8 cellular contexts compared by ENCODE assay signal in the genomic region with DNA sequence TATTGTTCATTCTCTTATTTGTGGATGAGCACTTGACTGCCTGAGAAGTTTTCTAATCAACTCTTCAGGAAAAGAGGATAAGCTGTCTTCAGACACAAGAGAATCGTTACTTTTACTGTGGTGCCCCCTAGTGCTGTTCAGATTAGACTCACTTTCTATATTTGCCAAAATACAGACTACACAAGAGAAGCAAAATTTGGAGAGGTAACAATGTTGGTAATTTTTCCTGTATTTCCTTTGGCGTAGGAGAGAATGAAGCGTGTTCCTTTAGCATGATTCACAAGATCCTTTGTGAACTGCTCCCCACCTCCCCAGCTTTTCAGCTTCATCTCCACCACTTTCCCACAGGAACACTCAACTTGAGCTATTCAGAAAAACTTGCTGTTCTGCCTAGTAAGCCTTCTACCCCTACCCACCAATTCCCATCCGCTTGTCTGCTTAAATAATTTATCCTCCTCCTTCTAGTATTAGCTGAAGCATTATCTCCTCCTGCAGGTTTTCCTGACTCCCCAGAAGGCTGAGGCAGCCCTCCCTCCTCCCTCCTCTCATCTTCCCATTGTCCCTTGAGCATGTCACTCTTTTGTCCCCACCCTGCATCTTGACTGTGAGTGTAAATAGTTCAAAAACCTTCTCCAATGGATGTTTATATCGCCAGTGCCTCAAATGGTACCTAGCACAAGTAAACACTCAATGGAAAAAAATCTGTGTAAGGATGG. TPM values are rescaled to one million over a fixed set of nuclear protein-coding genes. Genes with fewer than 3 reads are reported as not detected.
DNase-seq lines count a peak whose midpoint lies in the region; ATAC-seq and TF ChIP-seq lines count a peak whose summit lies in the region.

No MANE protein-coding gene starts in this region.

- no peak overlapping the region for H3K23ac ChIP-seq in H9 (ENCODE audit: insufficient read length, low read depth, low read length)

- no peak overlapping the region for H4K91ac ChIP-seq in H9 (ENCODE audit: insufficient read length, low read depth, low read length)

- H3K56ac ChIP-seq in H9 (ENCODE audit: insufficient read length, low read depth, low read length), result no peak overlapping the region

- H3K27ac ChIP-seq in CD8-positive, alpha-beta T cell (ENCODE audit: low read depth, low read length), result no peak overlapping the region
- H3K27ac ChIP-seq in H9 (ENCODE audit: insufficient read length, low read depth, low read length), result no peak overlapping the region
- H3K27ac ChIP-seq in naive thymus-derived CD4-positive, alpha-beta T cell (ENCODE audit: low read depth, low read length), result no peak overlapping the region

- no peak overlapping the region for H3K14ac ChIP-seq in H9 (ENCODE audit: insufficient read depth, low read length)

- no peak for DNase-seq in CD8-positive, alpha-beta T cell
- DNase-seq in H9 (peak; percentile 34), RPMI8226 (peak; percentile 51), epithelial cell of esophagus (ENCODE audit: low read depth) (peak; percentile 75), COR-L47 (lab: John Stamatoyannopoulos, UW) (no peak)
- DNase-seq in naive thymus-derived CD4-positive, alpha-beta T cell, result peak in 1 of 9 donors; percentile 8

- H2AFZ ChIP-seq in H9 (ENCODE audit: low read length), result no peak overlapping the region

- no peak for ATAC-seq in CD8-positive, alpha-beta T cell
- ATAC-seq in naive thymus-derived CD4-positive, alpha-beta T cell, result no peak
- ATAC-seq in HG03520 (IDR thresholded peaks at IDR 0.05; ENCODE audit: unreplicated experiment), result no peak
- ATAC-seq in GM18867 (IDR thresholded peaks at IDR 0.05; ENCODE audit: unreplicated experiment), result no peak

- H3K4me1 Mint-ChIP-seq in CD8-positive, alpha-beta T cell (ENCODE audit: low read depth), result peaks cover 44% of the 10 kb centered on the region
- peaks cover 9 to 11% of the 10 kb centered on the region in 2 experiments for H3K4me1 Mint-ChIP-seq in H9
- peaks cover 28 to 52% (median 46%) of the 10 kb centered on the region in 7 donors for H3K4me1 Mint-ChIP-seq in naive thymus-derived CD4-positive, alpha-beta T cell

- H3K27me3 Mint-ChIP-seq in CD8-positive, alpha-beta T cell (ENCODE audit: low read depth), result no peaks in the 10 kb centered on the region
- H3K27me3 Mint-ChIP-seq in H9 (ENCODE audit: low read depth), result peaks cover 21% of the 10 kb centered on the region
- peaks cover 0 to 31% (median 0%) of the 10 kb centered on the region in 5 donors for H3K27me3 Mint-ChIP-seq in naive thymus-derived CD4-positive, alpha-beta T cell

- no peak overlapping the region for H3T11ph ChIP-seq in H9 (ENCODE audit: low read length)

- peak; percentile 39 for TF ChIP-seq CTCF in CD8-positive, alpha-beta T cell (IDR thresholded peaks at IDR 0.05)
- TF ChIP-seq CTCF in H9 (conservative IDR thresholded peaks at IDR 0.05) (peak; percentile 75), epithelial cell of esophagus (IDR thresholded peaks at IDR 0.05; ENCODE audit: insufficient read depth, low read depth, low read length, missing control alignments) (peak; percentile 65)

- 0 out of 2 replicates have a peak, but pooled peaks cover 2% of the 10 kb centered on the region for H3K79me2 ChIP-seq in H9 (ENCODE audit: insufficient read depth, low read length)

- WGBS in H9 (ENCODE audit: extremely low coverage, insufficient read length, low lambda C conversion rate), result no CpG with 5 or more reads among the region's 5 CpGs

- no peak overlapping the region for H3K4ac ChIP-seq in H9 (ENCODE audit: low read depth, low read length)

- H3K36me3 Mint-ChIP-seq in CD8-positive, alpha-beta T cell, result no peaks in the 10 kb centered on the region
- no peaks in the 10 kb centered on the region for H3K36me3 Mint-ChIP-seq in H9 (ENCODE audit: insufficient read depth in 1 of 3, low read depth in 3 of 3)
- peaks cover 0 to 6% (median 0%) of the 10 kb centered on the region in 5 donors for H3K36me3 Mint-ChIP-seq in naive thymus-derived CD4-positive, alpha-beta T cell

- H2AK5ac ChIP-seq in H9 (ENCODE audit: insufficient read length, low read length), result no peak overlapping the region

- intact Hi-C loops in CD8-positive, alpha-beta T cell (cut with DNase I, micrococcal nuclease), result loop anchor here (1.0 kb wide), 2 partner anchors 376 to 457 kb away; no protein-coding TSS in a partner anchor
- intact Hi-C loops in naive thymus-derived CD4-positive, alpha-beta T cell (cut with micrococcal nuclease), result loop anchor here (1.0 kb wide), 2 partner anchors 376 to 457 kb away; no protein-coding TSS in a partner anchor

- no peak overlapping the region for H3K18ac ChIP-seq in H9 (ENCODE audit: insufficient read length, low read depth, low read length)

- no peak overlapping the region for H2BK20ac ChIP-seq in H9 (ENCODE audit: low read depth, low read length, poor library complexity, severe bottlenecking)

- H4K5ac ChIP-seq in H9 (ENCODE audit: insufficient read length, low read depth, low read length), result no peak overlapping the region

- POLR2A ChIA-PET in CD8-positive, alpha-beta T cell (lab: Charles Lee), result interaction anchor here (1.3 kb wide), 1 partner anchor 374 kb away, joined by 4 read pairs; no protein-coding TSS in a partner anchor
- POLR2A ChIA-PET in naive thymus-derived CD4-positive, alpha-beta T cell (lab: Charles Lee), result interaction anchor here (0.7 to 0.8 kb wide), 2 partner anchors 318 to 457 kb away, joined by 3 to 4 read pairs; no protein-coding TSS in a partner anchor

- no peaks in the 10 kb centered on the region for H4K20me1 ChIP-seq in H9 (ENCODE audit: control insufficient read depth, insufficient read depth, insufficient read length)

- H3K4me3 Mint-ChIP-seq in CD8-positive, alpha-beta T cell, result no peak overlapping the region
- no peak overlapping the region for H3K4me3 Mint-ChIP-seq in H9
- H3K4me3 Mint-ChIP-seq in naive thymus-derived CD4-positive, alpha-beta T cell, result peak overlapping the region in 1 of 10 donors; percentile 26

- H3K23me2 ChIP-seq in H9 (ENCODE audit: insufficient read length, low read depth, low read length, poor library complexity, severe bottlenecking), result no peaks in the 10 kb centered on the region

- no peak overlapping the region for H2BK120ac ChIP-seq in H9 (ENCODE audit: low read depth, low read length, poor library complexity, severe bottlenecking)

- CTCF ChIA-PET in CD8-positive, alpha-beta T cell (lab: Charles Lee), result interaction anchor here (0.7 to 6.7 kb wide), 14 partner anchors 8 to 484 kb away, joined by 3 to 146 read pairs (median 4); no protein-coding TSS in a partner anchor
- CTCF ChIA-PET in naive thymus-derived CD4-positive, alpha-beta T cell (lab: Charles Lee), result interaction anchor here (0.7 to 10.3 kb wide), 7 partner anchors 10 to 459 kb away, joined by 3 to 152 read pairs (median 6); no protein-coding TSS in a partner anchor

- H2BK15ac ChIP-seq in H9 (ENCODE audit: low read depth, low read length), result no peak overlapping the region

- H3K79me1 ChIP-seq in H9 (ENCODE audit: insufficient read depth, low read depth, low read length, poor library complexity, severe bottlenecking), result no peaks in the 10 kb centered on the region

- H3K4me2 ChIP-seq in H9 (ENCODE audit: insufficient read depth, insufficient read length, low read length), result no peak overlapping the region

- peak overlapping the region; percentile 3 for H3K27ac Mint-ChIP-seq in CD8-positive, alpha-beta T cell
- H3K27ac Mint-ChIP-seq in H9, result peak overlapping the region in 1 of 3 experiments; percentile 18; a peak in 1 of 7 replicates
- peak overlapping the region in 7 of 9 donors; percentile 1 to 99 (median 43) for H3K27ac Mint-ChIP-seq in naive thymus-derived CD4-positive, alpha-beta T cell

- H3K36me3 ChIP-seq in CD8-positive, alpha-beta T cell (ENCODE audit: insufficient read depth, low read length), result no peaks in the 10 kb centered on the region
- no peaks in the 10 kb centered on the region for H3K36me3 ChIP-seq in naive thymus-derived CD4-positive, alpha-beta T cell (ENCODE audit: control insufficient read depth in 2 of 3, insufficient read depth in 3 of 3, low read length in 3 of 3)

- H2BK12ac ChIP-seq in H9 (ENCODE audit: insufficient read length, low read depth, low read length), result no peak overlapping the region

- no peak overlapping the region for H2BK5ac ChIP-seq in H9 (ENCODE audit: insufficient read length, low read length)

- peaks cover 40% of the 10 kb centered on the region for H3K4me1 ChIP-seq in CD8-positive, alpha-beta T cell (ENCODE audit: insufficient read depth, low read length)
- peaks cover 1% of the 10 kb centered on the region; the same call in 1 of the 2 replicates for H3K4me1 ChIP-seq in H9 (ENCODE audit: insufficient read depth, low read length)
- H3K4me1 ChIP-seq in naive thymus-derived CD4-positive, alpha-beta T cell (ENCODE audit: control insufficient read depth in 2 of 2, insufficient read depth in 2 of 2, low read length in 2 of 2), result peaks cover 32 to 37% of the 10 kb centered on the region in 2 donors

- no peaks in the 10 kb centered on the region for H3K9me3 ChIP-seq in CD8-positive, alpha-beta T cell (ENCODE audit: low read length)
- H3K9me3 ChIP-seq in H9 (ENCODE audit: control insufficient read depth, low read depth, low read length), result no peaks in the 10 kb centered on the region
- H3K9me3 ChIP-seq in naive thymus-derived CD4-positive, alpha-beta T cell (ENCODE audit: control insufficient read depth in 2 of 3, low read length in 3 of 3), result no peaks in the 10 kb centered on the region

- H3K27me3 ChIP-seq in CD8-positive, alpha-beta T cell (ENCODE audit: insufficient read depth, low read length), result no peaks in the 10 kb centered on the region
- no peaks in the 10 kb centered on the region for H3K27me3 ChIP-seq in H9 (ENCODE audit: insufficient read depth, low read length)
- H3K27me3 ChIP-seq in naive thymus-derived CD4-positive, alpha-beta T cell (ENCODE audit: control insufficient read depth in 2 of 2, insufficient read depth in 2 of 2, low read length in 2 of 2), result no peaks in the 10 kb centered on the region

- no peaks in the 10 kb centered on the region for H3K9me3 Mint-ChIP-seq in CD8-positive, alpha-beta T cell
- H3K9me3 Mint-ChIP-seq in H9, result no peaks in the 10 kb centered on the region
- no peaks in the 10 kb centered on the region for H3K9me3 Mint-ChIP-seq in naive thymus-derived CD4-positive, alpha-beta T cell

- no peak overlapping the region for H3K4me3 ChIP-seq in CD8-positive, alpha-beta T cell (ENCODE audit: low read depth, low read length)
- no peak overlapping the region for H3K4me3 ChIP-seq in epithelial cell of esophagus (ENCODE audit: low read length)
- H3K4me3 ChIP-seq in naive thymus-derived CD4-positive, alpha-beta T cell (ENCODE audit: low read length), result no peak overlapping the region

- no peak overlapping the region for H4K8ac ChIP-seq in H9 (replicated peaks; ENCODE audit: insufficient read length, low read depth, low read length)

- no peak overlapping the region for H3K9ac ChIP-seq in H9 (ENCODE audit: extremely low read depth, insufficient read length, low read length)

RNA-seq across cellular contexts. Expression of gene TNFSF4, which starts 4.5 kb away (rescaled TPM):
- total RNA-seq in CD8-positive, alpha-beta T cell, result under 1 TPM; 0.16 to 0.36 TPM
- total RNA-seq in H9 (2021), result 0.28 and 0.29 TPM in 2 replicates
- total RNA-seq in naive thymus-derived CD4-positive, alpha-beta T cell, result 1 to 10 TPM; 1.6 to 2.3 (median 1.8) TPM
- polyA plus RNA-seq in naive thymus-derived CD4-positive, alpha-beta T cell, result under 1 TPM; 0.08 to 0.58 TPM

Comparison
In these comparisons a context has a peak if more than half of its experiments do, and no peak if none do; other contexts are left out.
1. DNase-seq: peak in H9 (single experiment), RPMI8226 (single experiment) and epithelial cell of esophagus (single experiment); none in CD8-positive, alpha-beta T cell (0 of 7) and COR-L47 (single experiment).
2. Peak in every context shown above with its lines, with median percentiles within 50 percentile points of each other: CTCF ChIP-seq.